8 cellular contexts compared by ENCODE assay signal in genomic region chr12:44875954-44876553, GRCh38. TPM values are rescaled to one million over a fixed set of nuclear protein-coding genes. Genes with fewer than 3 reads are reported as not detected.
DNase-seq lines count a peak whose midpoint lies in the region; ATAC-seq, FAIRE-seq and TF ChIP-seq lines count a peak whose summit lies in the region.

NELL2 (minus strand) TSS chr12:44876315; CDS start chr12:44875869, 446 bp downstream.

- H3K27ac Mint-ChIP-seq in activated naive CD4-positive, alpha-beta T cell treated with anti-CD3 and anti-CD28 coated beads, Interleukin-2, amount 50 U/mL, for 24 hours = peak within 1 kb of the TSS; percentile 95

- H3K36me3 ChIP-seq in GM06990 (ENCODE audit: control insufficient read depth, insufficient read depth, low read length) = no peaks in the 10 kb centered on the region

- peaks cover 9% of the 10 kb centered on the region for H3K36me3 Mint-ChIP-seq in activated naive CD4-positive, alpha-beta T cell treated with anti-CD3 and anti-CD28 coated beads, Interleukin-2, amount 50 U/mL, for 24 hours

- H3K27me3 ChIP-seq in GM06990 (replicated peaks; ENCODE audit: control insufficient read depth, insufficient read depth, low read length) = no peaks in the 10 kb centered on the region; the same call in none of the 2 replicates

- peaks cover 41% of the 10 kb centered on the region for H3K4me1 Mint-ChIP-seq in activated naive CD4-positive, alpha-beta T cell treated with anti-CD3 and anti-CD28 coated beads, Interleukin-2, amount 50 U/mL, for 24 hours

- H3K27me3 Mint-ChIP-seq in activated naive CD4-positive, alpha-beta T cell treated with anti-CD3 and anti-CD28 coated beads, Interleukin-2, amount 50 U/mL, for 24 hours = peaks cover 9% of the 10 kb centered on the region

- FAIRE-seq in urothelium cell line (lab: Jason Lieb, UNC) = no peak

- peak within 1 kb of the TSS; percentile 49 for H3K4me3 ChIP-seq in GM06990 (replicated peaks; ENCODE audit: low read depth, low read length)

- peak; percentile 57 for ATAC-seq in HG03442 (IDR thresholded peaks at IDR 0.05; ENCODE audit: unreplicated experiment)

- intact Hi-C loops in head of caudate nucleus (cut with DNase I) = no loop called here
- intact Hi-C loops in posterior vena cava (cut with DNase I) = no loop called here

- DNase-seq in GM06990 (ENCODE audit: extremely low read depth, insufficient read length) = peak; percentile 8
- DNase-seq in SK-N-DZ (ENCODE audit: low spot score) = peak; percentile 90
- DNase-seq in head of caudate nucleus = peak; percentile 27 to 90 (median 72)
- DNase-seq in posterior vena cava (ENCODE audit: low spot score) = peak; percentile 75
- DNase-seq in urothelium cell line (ENCODE audit: low spot score) = peak; percentile 88
- no peak for DNase-seq in RPMI8226

- H3K4me3 Mint-ChIP-seq in activated naive CD4-positive, alpha-beta T cell treated with anti-CD3 and anti-CD28 coated beads, Interleukin-2, amount 50 U/mL, for 24 hours = peak within 1 kb of the TSS; percentile 98

- no peaks in the 10 kb centered on the region for H3K9me3 Mint-ChIP-seq in activated naive CD4-positive, alpha-beta T cell treated with anti-CD3 and anti-CD28 coated beads, Interleukin-2, amount 50 U/mL, for 24 hours

- no peak for TF ChIP-seq CTCF in GM06990 (IDR thresholded peaks at IDR 0.05; ENCODE audit: insufficient read depth, low read length, poor library complexity, severe bottlenecking)

RNA-seq across cellular contexts. Expression of gene NELL2, which starts in this region (rescaled TPM):
- polyA plus RNA-seq in SK-N-DZ (2014; cell fraction: cytosol; rRNA removed) = 241 and 334 TPM in 2 replicates
- polyA plus RNA-seq in SK-N-DZ (2014; cell fraction: nucleus; rRNA removed) = 159 and 161 TPM in 2 replicates
- 1 to 10 TPM in 1 of 2 donors, under 1 TPM in 1; 0.52 to 1.3 TPM for total RNA-seq in posterior vena cava
